ENCODE assay signal across 8 cellular contexts in genomic region chr17:78780852-78781338, GRCh38. TPM values are rescaled to one million over a fixed set of nuclear protein-coding genes. Genes with fewer than 3 reads are reported as not detected.
DNase-seq lines count a peak whose midpoint lies in the region; ATAC-seq and TF ChIP-seq lines count a peak whose summit lies in the region.

No MANE protein-coding gene starts in this region.

- no peak for TF ChIP-seq CTCF in BJ (IDR thresholded peaks at IDR 0.05; ENCODE audit: insufficient read depth, low read depth, low read length)
- no peak for TF ChIP-seq CTCF in OCI-LY7 (conservative IDR thresholded peaks at IDR 0.05; ENCODE audit: low read length)

- H3K4me3 ChIP-seq in BJ (ENCODE audit: low read depth, low read length) (peak overlapping the region; percentile 91), OCI-LY7 (ENCODE audit: low read depth, low read length, poor library complexity, severe bottlenecking) (peak overlapping the region; percentile 91)

- H3K27me3 Mint-ChIP-seq in natural killer cell treated with Interleukin-12 subunit alpha and Interleukin-12 subunit beta and Interleukin-15 and Interleukin-18, amount 100 ng/mL, for 72 hours: no peaks in the 10 kb centered on the region

- peak overlapping the region; percentile 85 for H3K27ac ChIP-seq in OCI-LY7 (ENCODE audit: low read depth, low read length, poor library complexity, severe bottlenecking)
- H3K27ac ChIP-seq in cingulate gyrus (ENCODE audit: low read depth, low read length): peak overlapping the region; percentile 10

- peak overlapping the region; percentile 42; the same call in 1 of the 2 replicates for H2AFZ ChIP-seq in OCI-LY7 (ENCODE audit: low read length)

- TSS peak; percentile 42 for BruUV-seq in OCI-LY7 (replicated peaks; lab: Mats Ljungman, UMichigan)

- peaks cover 60% of the 10 kb centered on the region for H3K79me2 ChIP-seq in OCI-LY7 (ENCODE audit: insufficient read depth, low read depth, low read length)

- no peak for ATAC-seq in natural killer cell treated with Interleukin-12 subunit alpha and Interleukin-12 subunit beta and Interleukin-15 and Interleukin-18, amount 100 ng/mL, for 72 hours
- ATAC-seq in HG03139 (IDR thresholded peaks at IDR 0.05; ENCODE audit: unreplicated experiment): no peak
- no peak for ATAC-seq in HG03280 (IDR thresholded peaks at IDR 0.05; ENCODE audit: unreplicated experiment)

- no peaks in the 10 kb centered on the region for H3K9me2 ChIP-seq in OCI-LY7 (ENCODE audit: insufficient read depth, low read length)

- peaks cover 47% of the 10 kb centered on the region for H3K4me1 ChIP-seq in OCI-LY7 (ENCODE audit: insufficient read depth, low read length, poor library complexity, severe bottlenecking)

- peak overlapping the region; percentile 85 to 88 for H3K27ac Mint-ChIP-seq in natural killer cell treated with Interleukin-12 subunit alpha and Interleukin-12 subunit beta and Interleukin-15 and Interleukin-18, amount 100 ng/mL, for 72 hours

- H3K27me3 ChIP-seq in BJ (ENCODE audit: control insufficient read depth, insufficient read depth, low read length): no peaks in the 10 kb centered on the region

- H3K36me3 ChIP-seq in BJ (ENCODE audit: control insufficient read depth, insufficient read depth, low read length) (no peaks in the 10 kb centered on the region), OCI-LY7 (ENCODE audit: insufficient read depth, low read length) (no peaks in the 10 kb centered on the region)

- intact Hi-C loops in OCI-LY7 (cut with micrococcal nuclease; ENCODE audit: unreplicated experiment): loop anchor here (1.0 to 2.0 kb wide), 4 partner anchors 22 to 72 kb away; partner anchors contain the start of gene USP36

- POLR2A ChIA-PET in BJ (lab: Charles Lee) (no interaction called here), OCI-LY7 (lab: Charles Lee) (interaction anchor here (0.9 to 2.7 kb wide), 6 partner anchors 21 to 63 kb away, joined by 3 to 16 read pairs (median 4); no protein-coding TSS in a partner anchor)

- H4K20me1 ChIP-seq in OCI-LY7 (ENCODE audit: insufficient read depth, low read length): no peaks in the 10 kb centered on the region; the same call in 1 of the 2 replicates

- peak overlapping the region; percentile 83 for H3K4me2 ChIP-seq in OCI-LY7 (ENCODE audit: low read length)

- H3K9me3 ChIP-seq in OCI-LY7 (ENCODE audit: low read length): no peaks in the 10 kb centered on the region

- H3K9me3 Mint-ChIP-seq in natural killer cell treated with Interleukin-12 subunit alpha and Interleukin-12 subunit beta and Interleukin-15 and Interleukin-18, amount 100 ng/mL, for 72 hours: no peaks in the 10 kb centered on the region

- peaks cover 42 to 49% of the 10 kb centered on the region in 2 donors for H3K4me1 Mint-ChIP-seq in natural killer cell treated with Interleukin-12 subunit alpha and Interleukin-12 subunit beta and Interleukin-15 and Interleukin-18, amount 100 ng/mL, for 72 hours (ENCODE audit: low read depth in 2 of 2)

- peak overlapping the region; percentile 85 for H3K4me3 Mint-ChIP-seq in natural killer cell treated with Interleukin-12 subunit alpha and Interleukin-12 subunit beta and Interleukin-15 and Interleukin-18, amount 100 ng/mL, for 72 hours

- CTCF ChIA-PET in BJ (lab: Yijun Ruan, JAX): no interaction called here
- CTCF ChIA-PET in OCI-LY7 (lab: Charles Lee; ENCODE audit: unreplicated experiment): interaction anchor here (0.9 kb wide), 1 partner anchor 14 kb away, joined by 3 read pairs; no protein-coding TSS in a partner anchor

- no peak for DNase-seq in BJ (ENCODE audit: low read depth)
- DNase-seq in OCI-LY7 (ENCODE audit: low spot score): peak; percentile 70
- no peak for DNase-seq in natural killer cell treated with Interleukin-12 subunit alpha and Interleukin-12 subunit beta and Interleukin-15 and Interleukin-18, amount 100 ng/mL, for 72 hours (ENCODE audit: low spot score)
- DNase-seq in NCI-H2029 treated with DMSO at 0.1 percent for 48 hours (lab: John Stamatoyannopoulos, UW): no peak
- DNase-seq in amygdala (lab: John Stamatoyannopoulos, UW): no peak

- H3K36me3 Mint-ChIP-seq in natural killer cell treated with Interleukin-12 subunit alpha and Interleukin-12 subunit beta and Interleukin-15 and Interleukin-18, amount 100 ng/mL, for 72 hours: no peaks in the 10 kb centered on the region

RNA-seq across cellular contexts. Expression of gene CYTH1, which starts 1.2 kb away (rescaled TPM):
- polyA plus RNA-seq in BJ (2011; rRNA removed): 9.3 and 12.8 TPM in 2 replicates
- polyA minus RNA-seq in BJ (2011; rRNA and poly(A)+ RNA removed): 4.6 and 5.8 TPM in 2 replicates
- 73.0 and 88.1 TPM in 2 replicates for total RNA-seq in OCI-LY7 (2014; rRNA removed; shearing (Covaris generic))
- 148 and 156 TPM in 2 replicates for total RNA-seq in OCI-LY7 (2022)
- total RNA-seq in natural killer cell treated with Interleukin-12 subunit alpha and Interleukin-12 subunit beta and Interleukin-15 and Interleukin-18, amount 100 ng/mL, for 72 hours: 100 to 1,000 TPM; 111 to 149 TPM

RNA-seq across cellular contexts. Expression of gene USP36, which starts 59.7 kb away (rescaled TPM):
- polyA plus RNA-seq in BJ (2011; rRNA removed): 17.0 and 22.1 TPM in 2 replicates
- 28.9 TPM in 2 replicates for polyA minus RNA-seq in BJ (2011; rRNA and poly(A)+ RNA removed)
- total RNA-seq in OCI-LY7 (2014; rRNA removed; shearing (Covaris generic)): 46.6 and 47.2 TPM in 2 replicates
- total RNA-seq in OCI-LY7 (2022): 113 and 144 TPM in 2 replicates
- total RNA-seq in natural killer cell treated with Interleukin-12 subunit alpha and Interleukin-12 subunit beta and Interleukin-15 and Interleukin-18, amount 100 ng/mL, for 72 hours: 100 to 1,000 TPM in 1 of 2 donors, 10 to 100 TPM in 1; 75.2 to 154 TPM
